Comparison of ENCODE assay signal across 19 cellular contexts in the genomic region with DNA sequence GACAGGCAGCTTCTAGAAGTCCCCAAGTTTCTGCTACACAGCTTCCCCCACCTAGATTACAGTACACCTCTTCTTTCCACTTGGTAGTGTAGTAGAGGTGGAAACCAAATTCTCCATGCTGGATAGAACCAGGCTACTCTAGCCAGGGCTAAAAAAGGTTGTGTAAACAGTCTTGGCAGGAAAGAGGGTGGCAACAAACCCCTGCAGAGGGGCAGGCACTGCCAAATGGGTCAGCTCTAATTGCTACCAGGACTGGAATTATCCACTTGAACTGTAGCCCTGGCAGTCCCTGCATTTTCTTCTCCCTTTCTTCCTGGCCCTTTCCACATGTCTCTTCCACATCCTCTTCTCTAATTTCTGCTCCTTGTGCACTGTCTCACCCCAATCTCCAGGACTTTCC. TPM values are rescaled to one million over a fixed set of nuclear protein-coding genes. Genes with fewer than 3 reads are reported as not detected.
A peak's percentile ranks its signal among the peaks of the same experiment; 100 is the strongest.
DNase-seq lines count a peak whose midpoint lies in the region; ATAC-seq and TF ChIP-seq lines count a peak whose summit lies in the region.
"Had no signal": no experiment of that assay in that cellular context is flagged by ENCODE, and none has a peak within 500 bp of the region (broad histone marks: within the 10 kb centered on the region; RNA-seq: fewer than 3 reads in every experiment).

No MANE protein-coding gene starts in this region.

- TF ChIP-seq CTCF in heart left ventricle (IDR thresholded peaks at IDR 0.05) (no peak), right atrium auricular region (IDR thresholded peaks at IDR 0.05) (no peak), RWPE1 (conservative IDR thresholded peaks at IDR 0.05; ENCODE audit: low read depth) (no peak)

- peak in 1 of 5 donors; percentile 37 for DNase-seq in heart left ventricle
- DNase-seq in right atrium auricular region (ENCODE audit: low spot score) = no peak
- DNase-seq in midbrain (lab: John Stamatoyannopoulos, UW) = peak; percentile 60
- no peak for DNase-seq in NCI-H2107 treated with DMSO at 0.1 percent for 48 hours (lab: John Stamatoyannopoulos, UW; ENCODE audit: unreplicated experiment)
- no peak for DNase-seq in NCI-H446 treated with DMSO at 0.1 percent for 48 hours (lab: John Stamatoyannopoulos, UW)
- DNase-seq in activated CD4-positive, alpha-beta T cell treated with anti-CD3 and anti-CD28 coated beads for 1 hour = no peak
- no peak for DNase-seq in RWPE1 (ENCODE audit: low spot score)
- DNase-seq: activated CD4-positive, alpha-beta memory T cell treated with anti-CD3 and anti-CD28 coated beads, Interleukin-2, amount 10 ng/mL, durations not matched to agents 7 days and 5 days; activated naive CD4-positive, alpha-beta T cell treated with anti-CD3 and anti-CD28 coated beads, Interleukin-2, amount 10 ng/mL, durations not matched to agents 7 days and 5 days; activated T-cell treated with anti-CD3 and anti-CD28 coated beads, Interleukin-2, amount 50 U/mL, for 1 hour; Karpas-422; NCI-H146; stimulated activated CD4-positive, alpha-beta T cell treated with anti-CD3 and anti-CD28 coated beads, Interleukin-4, amount 100 ng/mL, for 4 hours had no signal

- no peak for TF ChIP-seq POLR2A in heart left ventricle (IDR thresholded peaks at IDR 0.05)

- H3K4me3 ChIP-seq in heart left ventricle (no peak overlapping the region), right atrium auricular region (no peak overlapping the region)
- H3K4me3 ChIP-seq: A549, gastroesophageal sphincter, lung, smooth muscle cell had no signal

- POLR2A ChIA-PET in RWPE1 (lab: Yijun Ruan, JAX; ENCODE audit: low non-redundant PET) = no interaction called here

- intact Hi-C loops in heart left ventricle (cut with DNase I) = no loop called here

- ATAC-seq in heart left ventricle = peak; percentile 64 to 77 (median 74)
- ATAC-seq: A549, gastroesophageal sphincter had no signal

- H3K27me3 ChIP-seq in heart left ventricle = no peaks in the 10 kb centered on the region
- no peaks in the 10 kb centered on the region for H3K27me3 ChIP-seq in right atrium auricular region
- H3K27me3 ChIP-seq: gastroesophageal sphincter had no signal

- no peaks in the 10 kb centered on the region for H3K9me3 ChIP-seq in heart left ventricle
- H3K9me3 ChIP-seq in right atrium auricular region = no peaks in the 10 kb centered on the region
- H3K9me3 ChIP-seq: A549, gastroesophageal sphincter had no signal

- H3K36me3 ChIP-seq in heart left ventricle = no peaks in the 10 kb centered on the region
- no peaks in the 10 kb centered on the region for H3K36me3 ChIP-seq in right atrium auricular region
- H3K36me3 ChIP-seq: gastroesophageal sphincter had no signal

- H3K4me1 ChIP-seq in heart left ventricle = peaks cover 0 to 27% (median 2%) of the 10 kb centered on the region in 12 donors
- peaks cover 0 to 17% of the 10 kb centered on the region in 2 donors for H3K4me1 ChIP-seq in right atrium auricular region
- H3K4me1 ChIP-seq: A549 had no signal

- H3K27ac ChIP-seq in heart left ventricle = no peak overlapping the region
- no peak overlapping the region for H3K27ac ChIP-seq in right atrium auricular region
- peak overlapping the region; percentile 49 for H3K27ac ChIP-seq in cingulate gyrus (ENCODE audit: low read depth, low read length)
- H3K27ac ChIP-seq in RWPE1 = no peak overlapping the region
- H3K27ac ChIP-seq: A549, epithelial cell of prostate, gastroesophageal sphincter had no signal

- CTCF ChIA-PET in RWPE1 (lab: Yijun Ruan, JAX) = no interaction called here

RNA-seq across cellular contexts. Expression of gene RANBP3L, which starts 24.8 kb away (rescaled TPM):
- total RNA-seq in heart left ventricle (1 to 10 TPM in 3 of 9 donors, under 1 TPM in 6; 0.19 to 2.2 (median 0.54) TPM), right atrium auricular region (1 to 10 TPM in 1 of 2 donors, under 1 TPM in 1; 0.98 to 1.7 TPM)
- polyA plus RNA-seq in heart left ventricle = under 1 TPM; 0.14 to 0.19 TPM
- total RNA-seq: activated CD4-positive, alpha-beta memory T cell treated with anti-CD3 and anti-CD28 coated beads, Interleukin-2, amount 10 ng/mL, durations not matched to agents 7 days and 5 days had no signal
- polyA plus RNA-seq: A549 had no signal

RNA-seq across cellular contexts. Expression of gene NADK2, which starts 35.1 kb away (rescaled TPM):
- 10 to 100 TPM; 25.8 to 41.8 (median 37.2) TPM for total RNA-seq in heart left ventricle
- polyA plus RNA-seq in heart left ventricle = 10 to 100 TPM; 10.4 to 22.2 TPM
- 10 to 100 TPM; 17.9 to 30.4 TPM for total RNA-seq in right atrium auricular region
